ENCODE assay signal across 15 cellular contexts in genomic region chr9:89601856-89602562, GRCh38. TPM values are rescaled to one million over a fixed set of nuclear protein-coding genes. Genes with fewer than 3 reads are reported as not detected.
"Had no signal": no experiment of that assay in that cellular context is flagged by ENCODE, and none has a peak within 500 bp of the region (broad histone marks: within the 10 kb centered on the region; RNA-seq: fewer than 3 reads in every experiment).

No MANE protein-coding gene starts in this region.

- H3K27ac Mint-ChIP-seq: activated CD8-positive, alpha-beta T cell treated with anti-CD3 and anti-CD28 coated beads, Interleukin-2, amount 10 ng/mL, durations not matched to agents 7 days and 5 days; dendritic cell treated with granulocyte-macrophage colony-stimulating factor and Interleukin-4, amounts not matched to agents 40 ng/mL and 50 ng/mL, for 4 days; effector memory CD8-positive, alpha-beta T cell; naive thymus-derived CD8-positive, alpha-beta T cell had no signal

- H3K4me3 ChIP-seq: body of pancreas, mucosa of descending colon, SJCRH30, skin epidermis, thyroid gland had no signal

- H3K36me3 ChIP-seq: thyroid gland had no signal

- H3K4me3 Mint-ChIP-seq: activated CD8-positive, alpha-beta T cell treated with anti-CD3 and anti-CD28 coated beads, Interleukin-2, amount 10 ng/mL, durations not matched to agents 7 days and 5 days; dendritic cell treated with granulocyte-macrophage colony-stimulating factor and Interleukin-4, amounts not matched to agents 40 ng/mL and 50 ng/mL, for 4 days had no signal

- H3K27me3 ChIP-seq: body of pancreas, SJCRH30, thyroid gland had no signal

- ATAC-seq: activated CD8-positive, alpha-beta T cell treated with anti-CD3 and anti-CD28 coated beads, Interleukin-2, amount 10 ng/mL, durations not matched to agents 7 days and 5 days; body of pancreas; effector memory CD8-positive, alpha-beta T cell; mucosa of descending colon; naive thymus-derived CD8-positive, alpha-beta T cell had no signal

- DNase-seq: activated CD8-positive, alpha-beta T cell treated with anti-CD3 and anti-CD28 coated beads, Interleukin-2, amount 10 ng/mL, durations not matched to agents 7 days and 5 days; effector memory CD8-positive, alpha-beta T cell; left colon; mammary epithelial cell; mucosa of descending colon; retina; SJCRH30; stimulated activated CD4-positive, alpha-beta T cell treated with anti-CD3 and anti-CD28 coated beads, Interleukin-4, amount 100 ng/mL, for 4 hours; thyroid gland had no signal

- H3K4me1 ChIP-seq: parathyroid adenoma had no signal

- H3K9me3 Mint-ChIP-seq: dendritic cell treated with granulocyte-macrophage colony-stimulating factor and Interleukin-4, amounts not matched to agents 40 ng/mL and 50 ng/mL, for 4 days; effector memory CD8-positive, alpha-beta T cell; naive thymus-derived CD8-positive, alpha-beta T cell had no signal

- H3K9me3 ChIP-seq: body of pancreas, mucosa of descending colon, SJCRH30, thyroid gland had no signal

- H3K36me3 Mint-ChIP-seq: naive thymus-derived CD8-positive, alpha-beta T cell had no signal

- H3K27ac ChIP-seq: parathyroid adenoma, SJCRH30, skin epidermis, thyroid gland had no signal

RNA-seq across cellular contexts. Expression of gene GADD45G, which starts 2.8 kb away (rescaled TPM):
- total RNA-seq: epithelial cell of proximal tubule had no signal
